Comparison of ENCODE assay signal across 1 cellular context in genomic region chr16:54128629-54129230, GRCh38.
TF ChIP-seq lines count a peak whose summit lies in the region.

No MANE protein-coding gene starts in this region.

TF ChIP-seq in H1, 55 proteins besides CTCF, POLR2A, EP300 and RAD21 (continued from another document):
- TF ChIP-seq, protein P1, sequence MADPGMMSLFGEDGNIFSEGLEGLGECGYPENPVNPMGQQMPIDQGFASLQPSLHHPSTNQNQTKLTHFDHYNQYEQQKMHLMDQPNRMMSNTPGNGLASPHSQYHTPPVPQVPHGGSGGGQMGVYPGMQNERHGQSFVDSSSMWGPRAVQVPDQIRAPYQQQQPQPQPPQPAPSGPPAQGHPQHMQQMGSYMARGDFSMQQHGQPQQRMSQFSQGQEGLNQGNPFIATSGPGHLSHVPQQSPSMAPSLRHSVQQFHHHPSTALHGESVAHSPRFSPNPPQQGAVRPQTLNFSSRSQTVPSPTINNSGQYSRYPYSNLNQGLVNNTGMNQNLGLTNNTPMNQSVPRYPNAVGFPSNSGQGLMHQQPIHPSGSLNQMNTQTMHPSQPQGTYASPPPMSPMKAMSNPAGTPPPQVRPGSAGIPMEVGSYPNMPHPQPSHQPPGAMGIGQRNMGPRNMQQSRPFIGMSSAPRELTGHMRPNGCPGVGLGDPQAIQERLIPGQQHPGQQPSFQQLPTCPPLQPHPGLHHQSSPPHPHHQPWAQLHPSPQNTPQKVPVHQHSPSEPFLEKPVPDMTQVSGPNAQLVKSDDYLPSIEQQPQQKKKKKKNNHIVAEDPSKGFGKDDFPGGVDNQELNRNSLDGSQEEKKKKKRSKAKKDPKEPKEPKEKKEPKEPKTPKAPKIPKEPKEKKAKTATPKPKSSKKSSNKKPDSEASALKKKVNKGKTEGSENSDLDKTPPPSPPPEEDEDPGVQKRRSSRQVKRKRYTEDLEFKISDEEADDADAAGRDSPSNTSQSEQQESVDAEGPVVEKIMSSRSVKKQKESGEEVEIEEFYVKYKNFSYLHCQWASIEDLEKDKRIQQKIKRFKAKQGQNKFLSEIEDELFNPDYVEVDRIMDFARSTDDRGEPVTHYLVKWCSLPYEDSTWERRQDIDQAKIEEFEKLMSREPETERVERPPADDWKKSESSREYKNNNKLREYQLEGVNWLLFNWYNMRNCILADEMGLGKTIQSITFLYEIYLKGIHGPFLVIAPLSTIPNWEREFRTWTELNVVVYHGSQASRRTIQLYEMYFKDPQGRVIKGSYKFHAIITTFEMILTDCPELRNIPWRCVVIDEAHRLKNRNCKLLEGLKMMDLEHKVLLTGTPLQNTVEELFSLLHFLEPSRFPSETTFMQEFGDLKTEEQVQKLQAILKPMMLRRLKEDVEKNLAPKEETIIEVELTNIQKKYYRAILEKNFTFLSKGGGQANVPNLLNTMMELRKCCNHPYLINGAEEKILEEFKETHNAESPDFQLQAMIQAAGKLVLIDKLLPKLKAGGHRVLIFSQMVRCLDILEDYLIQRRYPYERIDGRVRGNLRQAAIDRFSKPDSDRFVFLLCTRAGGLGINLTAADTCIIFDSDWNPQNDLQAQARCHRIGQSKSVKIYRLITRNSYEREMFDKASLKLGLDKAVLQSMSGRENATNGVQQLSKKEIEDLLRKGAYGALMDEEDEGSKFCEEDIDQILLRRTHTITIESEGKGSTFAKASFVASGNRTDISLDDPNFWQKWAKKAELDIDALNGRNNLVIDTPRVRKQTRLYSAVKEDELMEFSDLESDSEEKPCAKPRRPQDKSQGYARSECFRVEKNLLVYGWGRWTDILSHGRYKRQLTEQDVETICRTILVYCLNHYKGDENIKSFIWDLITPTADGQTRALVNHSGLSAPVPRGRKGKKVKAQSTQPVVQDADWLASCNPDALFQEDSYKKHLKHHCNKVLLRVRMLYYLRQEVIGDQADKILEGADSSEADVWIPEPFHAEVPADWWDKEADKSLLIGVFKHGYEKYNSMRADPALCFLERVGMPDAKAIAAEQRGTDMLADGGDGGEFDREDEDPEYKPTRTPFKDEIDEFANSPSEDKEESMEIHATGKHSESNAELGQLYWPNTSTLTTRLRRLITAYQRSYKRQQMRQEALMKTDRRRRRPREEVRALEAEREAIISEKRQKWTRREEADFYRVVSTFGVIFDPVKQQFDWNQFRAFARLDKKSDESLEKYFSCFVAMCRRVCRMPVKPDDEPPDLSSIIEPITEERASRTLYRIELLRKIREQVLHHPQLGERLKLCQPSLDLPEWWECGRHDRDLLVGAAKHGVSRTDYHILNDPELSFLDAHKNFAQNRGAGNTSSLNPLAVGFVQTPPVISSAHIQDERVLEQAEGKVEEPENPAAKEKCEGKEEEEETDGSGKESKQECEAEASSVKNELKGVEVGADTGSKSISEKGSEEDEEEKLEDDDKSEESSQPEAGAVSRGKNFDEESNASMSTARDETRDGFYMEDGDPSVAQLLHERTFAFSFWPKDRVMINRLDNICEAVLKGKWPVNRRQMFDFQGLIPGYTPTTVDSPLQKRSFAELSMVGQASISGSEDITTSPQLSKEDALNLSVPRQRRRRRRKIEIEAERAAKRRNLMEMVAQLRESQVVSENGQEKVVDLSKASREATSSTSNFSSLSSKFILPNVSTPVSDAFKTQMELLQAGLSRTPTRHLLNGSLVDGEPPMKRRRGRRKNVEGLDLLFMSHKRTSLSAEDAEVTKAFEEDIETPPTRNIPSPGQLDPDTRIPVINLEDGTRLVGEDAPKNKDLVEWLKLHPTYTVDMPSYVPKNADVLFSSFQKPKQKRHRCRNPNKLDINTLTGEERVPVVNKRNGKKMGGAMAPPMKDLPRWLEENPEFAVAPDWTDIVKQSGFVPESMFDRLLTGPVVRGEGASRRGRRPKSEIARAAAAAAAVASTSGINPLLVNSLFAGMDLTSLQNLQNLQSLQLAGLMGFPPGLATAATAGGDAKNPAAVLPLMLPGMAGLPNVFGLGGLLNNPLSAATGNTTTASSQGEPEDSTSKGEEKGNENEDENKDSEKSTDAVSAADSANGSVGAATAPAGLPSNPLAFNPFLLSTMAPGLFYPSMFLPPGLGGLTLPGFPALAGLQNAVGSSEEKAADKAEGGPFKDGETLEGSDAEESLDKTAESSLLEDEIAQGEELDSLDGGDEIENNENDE (IDR thresholded peaks at IDR 0.05; ENCODE audit: insufficient replicate concordance, low read length): no peak
- no peak for TF ChIP-seq TAF1 (IDR thresholded peaks at IDR 0.05; ENCODE audit: low read depth, low read length)
- TF ChIP-seq TBP (IDR thresholded peaks at IDR 0.05; ENCODE audit: low read depth, low read length): no peak
- TF ChIP-seq ASH2L (IDR thresholded peaks at IDR 0.05; ENCODE audit: low read length): no peak
- no peak for TF ChIP-seq NANOG (IDR thresholded peaks at IDR 0.05; ENCODE audit: insufficient read depth, low read depth, low read length, poor library complexity, severe bottlenecking)
TF ChIP-seq in H1: peak in this region for 0.
